Comparison of ENCODE assay signal across 11 cellular contexts in the genomic region with DNA sequence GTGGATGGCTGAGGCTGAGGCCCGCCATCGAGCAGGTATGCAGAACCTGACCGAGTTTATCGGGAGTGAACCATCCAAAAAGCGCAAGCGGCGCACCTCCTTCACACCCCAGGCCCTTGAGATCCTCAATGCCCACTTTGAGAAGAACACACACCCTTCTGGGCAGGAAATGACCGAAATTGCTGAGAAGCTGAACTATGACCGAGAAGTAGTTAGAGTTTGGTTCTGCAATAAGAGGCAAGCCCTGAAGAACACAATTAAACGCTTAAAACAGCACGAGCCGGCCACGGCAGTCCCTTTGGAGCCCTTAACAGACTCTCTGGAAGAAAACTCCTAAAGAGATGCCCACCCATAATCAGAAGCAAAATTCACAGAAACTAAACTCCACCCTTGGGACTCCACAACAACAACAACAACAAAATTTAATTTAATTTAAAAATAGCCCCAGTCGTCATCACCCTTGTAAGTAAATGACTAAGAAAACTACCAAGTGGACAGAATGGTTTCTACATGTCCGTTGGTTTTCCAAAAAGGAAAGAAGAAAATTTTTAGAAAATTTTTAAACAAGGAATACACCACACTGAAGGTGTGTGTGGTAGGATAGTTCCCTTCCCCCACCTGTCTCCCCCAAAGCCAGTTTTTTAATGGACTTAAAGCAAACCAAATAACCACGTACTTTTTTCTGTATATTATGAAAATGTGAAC.
DNase-seq lines count a peak whose midpoint lies in the region; ATAC-seq, FAIRE-seq and TF ChIP-seq lines count a peak whose summit lies in the region.
"Had no signal": no experiment of that assay in that cellular context is flagged by ENCODE, and none has a peak within 500 bp of the region (broad histone marks: within the 10 kb centered on the region; RNA-seq: fewer than 3 reads in every experiment).

No MANE protein-coding gene starts in this region.

- H3K9me3 ChIP-seq in PC-3 (ENCODE audit: low read length) (no peaks in the 10 kb centered on the region), mucosa of stomach (ENCODE audit: control insufficient read depth, low read length) (no peaks in the 10 kb centered on the region)
- H3K9me3 ChIP-seq: BE2C had no signal

- H3K4me1 ChIP-seq in PC-3 (ENCODE audit: insufficient read depth, low read length), result no peaks in the 10 kb centered on the region
- no peaks in the 10 kb centered on the region for H3K4me1 ChIP-seq in mucosa of stomach (ENCODE audit: control insufficient read depth, insufficient read depth, low read length)
- H3K4me1 ChIP-seq: BE2C had no signal

- no peaks in the 10 kb centered on the region for H3F3A ChIP-seq in PC-3 (ENCODE audit: low read length, unreplicated experiment)

- DNase-seq in PC-3, result no peak
- DNase-seq in frontal cortex (ENCODE audit: low spot score in 2 of 2), result no peak
- DNase-seq in globus pallidus (ENCODE audit: low spot score), result no peak
- no peak for DNase-seq in NCI-H187 (lab: John Stamatoyannopoulos, UW)
- DNase-seq: effector memory CD4-positive, alpha-beta T cell; retina had no signal

- CTCF ChIA-PET in PC-3 (lab: Charles Lee), result no interaction called here

- no peaks in the 10 kb centered on the region for H4K20me1 ChIP-seq in PC-3 (ENCODE audit: low read length)

- intact Hi-C loops in PC-3 (cut with micrococcal nuclease), result loop anchor here (1.0 to 2.0 kb wide), 4 partner anchors 389 to 1066 kb away; no protein-coding TSS in a partner anchor

- H3K36me3 ChIP-seq in PC-3 (ENCODE audit: low read depth, low read length) (no peaks in the 10 kb centered on the region), mucosa of stomach (ENCODE audit: control insufficient read depth, insufficient read depth, low read length) (no peaks in the 10 kb centered on the region)
- H3K36me3 ChIP-seq: BE2C had no signal

- H3K27me3 ChIP-seq in PC-3 (ENCODE audit: low read length) (peaks cover 89% of the 10 kb centered on the region), mucosa of stomach (ENCODE audit: control insufficient read depth, insufficient read depth, low read length) (no peaks in the 10 kb centered on the region)

- H3K9ac ChIP-seq in PC-3 (ENCODE audit: low read length) (no peak overlapping the region), mucosa of stomach (ENCODE audit: low read length) (peak overlapping the region; percentile 7)

- ATAC-seq in GM18502 (IDR thresholded peaks at IDR 0.05; ENCODE audit: poor library complexity, unreplicated experiment), result peak; percentile 22
- ATAC-seq in GM21737 (IDR thresholded peaks at IDR 0.05; ENCODE audit: unreplicated experiment), result peak; percentile 25
- no peak for ATAC-seq in PC-3
- no peak for ATAC-seq in HG03135 (IDR thresholded peaks at IDR 0.05; ENCODE audit: unreplicated experiment)

- no peak overlapping the region for H3K4me3 ChIP-seq in PC-3 (ENCODE audit: low read length)
- no peak overlapping the region for H3K4me3 ChIP-seq in mucosa of stomach (ENCODE audit: low read length)

- TF ChIP-seq CTCF in PC-3 (conservative IDR thresholded peaks at IDR 0.05; ENCODE audit: low read depth, low read length), result no peak

- POLR2A ChIA-PET in PC-3 (lab: Charles Lee; ENCODE audit: unreplicated experiment), result no interaction called here

- H3K79me2 ChIP-seq in PC-3 (ENCODE audit: low read length), result no peaks in the 10 kb centered on the region

- BruUV-seq in PC-3 (replicated peaks; lab: Mats Ljungman, UMichigan), result no TSS peak

- peak overlapping the region; percentile 44; the same call in 1 of the 2 replicates for H3K4me2 ChIP-seq in PC-3 (ENCODE audit: low read length)

- H3K27ac ChIP-seq in PC-3 (ENCODE audit: low read length), result no peak overlapping the region

- H3K9me2 ChIP-seq in PC-3 (replicated peaks; ENCODE audit: low read length), result no peaks in the 10 kb centered on the region

- no peak overlapping the region; the same call in 1 of the 2 replicates for H2AFZ ChIP-seq in PC-3 (ENCODE audit: low read length)

- no peak for FAIRE-seq in frontal cortex (lab: Jason Lieb, UNC)

Comparison
In these comparisons a context has a peak if more than half of its experiments do, and no peak if none do; other contexts are left out.
1. ATAC-seq: peak in GM18502 (single experiment) and GM21737 (single experiment); none in PC-3 (single experiment) and HG03135 (single experiment).